ENCODE assay signal across 14 cellular contexts in the genomic region with DNA sequence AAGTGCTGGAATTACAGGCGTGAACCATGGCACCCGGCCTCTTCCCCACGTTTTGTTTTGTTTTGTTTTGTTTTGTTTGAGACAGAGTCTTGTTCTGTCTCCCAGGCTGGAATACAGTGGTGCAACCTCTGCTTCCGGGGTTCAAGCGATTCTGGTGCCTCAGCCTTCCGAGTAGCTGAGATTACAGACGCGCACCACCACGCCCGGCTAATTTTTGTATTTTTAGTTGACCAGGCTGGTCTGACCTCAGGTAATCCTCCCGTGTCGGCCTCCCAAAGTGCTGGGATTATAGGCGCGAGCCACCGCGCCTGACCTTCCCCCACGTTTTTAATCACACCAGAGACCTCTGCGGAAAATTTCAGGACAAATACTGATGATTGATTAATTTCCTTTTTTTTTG. TPM values are rescaled to one million over a fixed set of nuclear protein-coding genes. Genes with fewer than 3 reads are reported as not detected.
DNase-seq lines count a peak whose midpoint lies in the region; ATAC-seq, FAIRE-seq and TF ChIP-seq lines count a peak whose summit lies in the region.
"Had no signal": no experiment of that assay in that cellular context is flagged by ENCODE, and none has a peak within 500 bp of the region (broad histone marks: within the 10 kb centered on the region; RNA-seq: fewer than 3 reads in every experiment).

No MANE protein-coding gene starts in this region.

- peak overlapping the region; percentile 99 for H3K4me3 Mint-ChIP-seq in Calu3 (ENCODE audit: low read depth, unreplicated experiment)

- H3K4me3 ChIP-seq in BLaER1, result peak overlapping the region; percentile 92; the same call in 1 of the 2 replicates
- H3K4me3 ChIP-seq in iPS-18a (ENCODE audit: low read length), result peak overlapping the region; percentile 19
- H3K4me3 ChIP-seq in right atrium auricular region, result no peak overlapping the region
- H3K4me3 ChIP-seq in kidney (ENCODE audit: low read length in 2 of 2), result no peak overlapping the region

- peak overlapping the region; percentile 90 for H3K4me2 ChIP-seq in BLaER1

- no peak overlapping the region for H3K27ac Mint-ChIP-seq in Calu3 (ENCODE audit: unreplicated experiment)

- peaks cover 57% of the 10 kb centered on the region for H3K36me3 Mint-ChIP-seq in Calu3 (ENCODE audit: insufficient read depth, unreplicated experiment)

- no peak for ATAC-seq in left cardiac atrium
- ATAC-seq in HG03196 (IDR thresholded peaks at IDR 0.05; ENCODE audit: unreplicated experiment), result no peak
- ATAC-seq: right cardiac atrium had no signal

- BruUV-seq in Calu3 (replicated peaks; lab: Mats Ljungman, UMichigan), result no TSS peak

- peaks cover 10% of the 10 kb centered on the region for H3K4me1 Mint-ChIP-seq in Calu3 (ENCODE audit: low read depth, unreplicated experiment)

- no peak for DNase-seq in Calu3
- no peak for DNase-seq in right atrium auricular region (ENCODE audit: low spot score)
- DNase-seq in left cardiac atrium, result no peak
- no peak for DNase-seq in kidney
- DNase-seq: activated CD4-positive, CD25-positive, alpha-beta regulatory T cell treated with anti-CD3 and anti-CD28 coated beads, Interleukin-2, amount 50 U/mL, for 72 hours; C1 segment of cervical spinal cord; dermis blood vessel endothelial cell; NCI-H2081; right cardiac atrium had no signal

- H3K4me1 ChIP-seq in BLaER1 (peaks cover 34% of the 10 kb centered on the region), iPS-18a (ENCODE audit: control insufficient read depth, low read depth, low read length) (peaks cover 9% of the 10 kb centered on the region), right atrium auricular region (peaks cover 0 to 22% of the 10 kb centered on the region in 2 donors), kidney (ENCODE audit: control insufficient read depth in 1 of 2, insufficient read depth in 1 of 2, low read depth in 1 of 2, low read length in 2 of 2) (peaks cover 12 to 15% of the 10 kb centered on the region in 2 donors)

- H3K9me3 ChIP-seq in BLaER1 (no peaks in the 10 kb centered on the region; the same call in 1 of the 2 replicates), iPS-18a (ENCODE audit: control insufficient read depth, low read depth, low read length) (no peaks in the 10 kb centered on the region), right atrium auricular region (no peaks in the 10 kb centered on the region), kidney (ENCODE audit: control insufficient read depth in 1 of 2, low read length in 2 of 2) (no peaks in the 10 kb centered on the region)

- no peak overlapping the region for H3K27ac ChIP-seq in BLaER1
- peak overlapping the region; percentile 99 for H3K27ac ChIP-seq in VCaP
- H3K27ac ChIP-seq in iPS-18a (ENCODE audit: low read length), result no peak overlapping the region
- no peak overlapping the region for H3K27ac ChIP-seq in right atrium auricular region
- H3K27ac ChIP-seq in kidney (ENCODE audit: low read depth in 2 of 2, low read length in 2 of 2), result no peak overlapping the region
- H3K27ac ChIP-seq: KMS-11 had no signal

- H3K27me3 ChIP-seq in BLaER1 (no peaks in the 10 kb centered on the region), iPS-18a (ENCODE audit: control insufficient read depth, insufficient read depth, low read length) (no peaks in the 10 kb centered on the region), right atrium auricular region (no peaks in the 10 kb centered on the region)

- peaks cover 57% of the 10 kb centered on the region for H3K36me3 ChIP-seq in BLaER1
- H3K36me3 ChIP-seq in iPS-18a (ENCODE audit: control insufficient read depth, low read depth, low read length), result peaks cover 15% of the 10 kb centered on the region
- H3K36me3 ChIP-seq in right atrium auricular region, result peaks cover 5% of the 10 kb centered on the region
- H3K36me3 ChIP-seq in kidney (ENCODE audit: control insufficient read depth in 1 of 2, insufficient read depth in 2 of 2, low read length in 2 of 2), result peaks cover 0 to 3% of the 10 kb centered on the region in 2 donors

- TF ChIP-seq CTCF in Calu3 (IDR thresholded peaks at IDR 0.05; ENCODE audit: unreplicated experiment) (no peak), VCaP (conservative IDR thresholded peaks at IDR 0.05) (no peak), right atrium auricular region (IDR thresholded peaks at IDR 0.05) (no peak), kidney (IDR thresholded peaks at IDR 0.05; ENCODE audit: borderline replicate concordance, extremely low read depth, insufficient read depth) (no peak)

- FAIRE-seq in kidney (lab: Jason Lieb, UNC), result no peak

- H3K9me3 Mint-ChIP-seq in Calu3 (ENCODE audit: low read depth, unreplicated experiment), result no peaks in the 10 kb centered on the region

- CTCF ChIA-PET in Calu3 (lab: Charles Lee), result no interaction called here

- peak overlapping the region; percentile 100; the same call in 1 of the 2 replicates for H3K9ac ChIP-seq in BLaER1
- no peak overlapping the region for H3K9ac ChIP-seq in iPS-18a (ENCODE audit: low read length)
- H3K9ac ChIP-seq in kidney (ENCODE audit: low read length in 2 of 2), result no peak overlapping the region
- H3K9ac ChIP-seq: KMS-11 had no signal

- peaks cover 9% of the 10 kb centered on the region for H3K27me3 Mint-ChIP-seq in Calu3 (ENCODE audit: unreplicated experiment)

- intact Hi-C loops in Calu3 (cut with micrococcal nuclease; ENCODE audit: unreplicated experiment), result no loop called here
- intact Hi-C loops in left cardiac atrium (cut with DNase I), result no loop called here
- intact Hi-C loops in kidney (cut with DNase I), result no loop called here

- H4K20me1 ChIP-seq in BLaER1, result peaks cover 83% of the 10 kb centered on the region

RNA-seq across cellular contexts. Expression of a gene that starts 2.2 kb away (rescaled TPM):
- total RNA-seq in Calu3 (2022) (43.3 and 43.6 TPM in 2 replicates), right atrium auricular region (10 to 100 TPM; 15.0 to 16.6 TPM), left cardiac atrium (10 to 100 TPM; 14.4 to 19.3 TPM), kidney (30.3 TPM)
- 36.0 TPM for polyA plus RNA-seq in kidney (ENCODE audit: insufficient read depth, low read depth, low replicate concordance)

RNA-seq across cellular contexts. Expression of a gene that starts 2.3 kb away (rescaled TPM):
- total RNA-seq in Calu3 (2022) (180 and 198 TPM in 2 replicates), right atrium auricular region (10 to 100 TPM; 81.2 to 85.4 TPM), left cardiac atrium (100 to 1,000 TPM in 1 of 2 donors, 10 to 100 TPM in 1; 78.1 to 156 TPM), kidney (263 TPM)
- 135 TPM for polyA plus RNA-seq in kidney (ENCODE audit: insufficient read depth, low read depth, low replicate concordance)

RNA-seq across cellular contexts. Expression of a gene that starts 58.8 kb away (rescaled TPM):
- total RNA-seq in Calu3 (2022), result 241 and 272 TPM in 2 replicates
- 10 to 100 TPM; 45.7 to 48.7 TPM for total RNA-seq in right atrium auricular region
- 100 to 1,000 TPM; 106 to 147 TPM for total RNA-seq in left cardiac atrium
- 177 TPM for total RNA-seq in kidney
- 120 TPM for polyA plus RNA-seq in kidney (ENCODE audit: insufficient read depth, low read depth, low replicate concordance)

Comparison
In these comparisons a context has a peak if more than half of its experiments do, and no peak if none do; other contexts are left out.
1. H3K4me3 ChIP-seq: peak in BLaER1 (single experiment) and iPS-18a (single experiment); none in right atrium auricular region (0 of 2) and kidney (0 of 2).